26 cellular contexts compared by ENCODE assay signal in genomic region chr17:12507046-12507445, GRCh38.
DNase-seq lines count a peak whose midpoint lies in the region; ATAC-seq, FAIRE-seq and TF ChIP-seq lines count a peak whose summit lies in the region.
"Had no signal": no experiment of that assay in that cellular context is flagged by ENCODE, and none has a peak within 500 bp of the region (broad histone marks: within the 10 kb centered on the region; RNA-seq: fewer than 3 reads in every experiment).

No MANE protein-coding gene starts in this region.

- TF ChIP-seq POLR2A in IMR-90 (IDR thresholded peaks at IDR 0.05; ENCODE audit: low read depth, low read length) (no peak), H1 (IDR thresholded peaks at IDR 0.05; ENCODE audit: control extremely low read depth in 1 of 2, low read depth in 2 of 2, low read length in 2 of 2) (no peak)

- no peaks in the 10 kb centered on the region for H3K79me1 ChIP-seq in IMR-90 (ENCODE audit: low read depth in 1 of 2, low read length in 2 of 2)
- H3K79me1 ChIP-seq in H1 (ENCODE audit: low read depth, low read length), result no peaks in the 10 kb centered on the region
- H3K79me1 ChIP-seq in neuronal stem cell (ENCODE audit: low read depth, low read length), result no peaks in the 10 kb centered on the region

- H3K4me3 ChIP-seq in IMR-90 (ENCODE audit: insufficient read depth, low read depth, low read length) (no peak overlapping the region), H1 (ENCODE audit: extremely low read depth in 1 of 4, insufficient read depth in 2 of 4, low read depth in 3 of 4, low read length in 4 of 4) (no peak overlapping the region), neural progenitor cell (no peak overlapping the region), neuronal stem cell (ENCODE audit: low read length in 2 of 2) (no peak overlapping the region)
- H3K4me3 ChIP-seq: A549; BLaER1 treated with 17β-estradiol and CSF1 and Interleukin-3, amounts not matched to agents 10 nM and 100 nM; GM23248; HAP-1 had no signal

- TF ChIP-seq EP300 in H1 (IDR thresholded peaks at IDR 0.05; ENCODE audit: borderline replicate concordance in 1 of 2, low read depth in 2 of 2, low read length in 2 of 2), result no peak

- 20% methylated on average over 2 of the region's 7 CpGs; no CpG with 5 or more reads in 1 of the 2 experiments for WGBS in IMR-90 (ENCODE audit: extremely low coverage in 2 of 2, insufficient read length in 1 of 2), 2 experiments
- 77% methylated on average over 7 of the region's 7 CpGs; no CpG with 5 or more reads in 1 of the 2 experiments for WGBS in H1 (ENCODE audit: extremely low coverage in 1 of 2, insufficient coverage in 1 of 2, insufficient read length in 1 of 2, insufficient replicate concordance in 2 of 2, low coverage in 1 of 2, low lambda C conversion rate in 2 of 2, missing lambda C conversion rate in 1 of 2), 2 experiments
- WGBS in neuronal stem cell (ENCODE audit: extremely low coverage in 2 of 2, insufficient read length in 2 of 2, insufficient replicate concordance in 1 of 2), 2 donors, result no CpG with 5 or more reads among the region's 7 CpGs

- H4K5ac ChIP-seq in IMR-90 (ENCODE audit: low read depth, low read length), result peak overlapping the region; percentile 24; the same call in 1 of the 2 replicates
- H4K5ac ChIP-seq in H1 (ENCODE audit: insufficient read length, low read depth, low read length), result no peak overlapping the region

- peaks cover 12% of the 10 kb centered on the region for H3K9me1 ChIP-seq in IMR-90 (ENCODE audit: insufficient read depth, low read length)

- no peak overlapping the region for H3K27ac Mint-ChIP-seq in neural progenitor cell
- H3K27ac Mint-ChIP-seq: CD14-positive monocyte; CD4-positive, alpha-beta T cell; CD8-positive, alpha-beta memory T cell; HFFc6 had no signal

- no peaks in the 10 kb centered on the region for H3K9me3 Mint-ChIP-seq in neural progenitor cell
- H3K9me3 Mint-ChIP-seq: HFFc6 had no signal

- H3F3A ChIP-seq in neural progenitor cell (ENCODE audit: low read depth), result no peaks in the 10 kb centered on the region

- H3K9ac ChIP-seq in IMR-90 (ENCODE audit: low read depth, low read length), result no peak overlapping the region
- no peak overlapping the region; a peak in 1 of 7 replicates for H3K9ac ChIP-seq in H1 (replicated peaks in 1 of 4; ENCODE audit: extremely low read depth in 1 of 4, low read depth in 3 of 4, low read length in 3 of 4)
- H3K9ac ChIP-seq in neural progenitor cell, result no peak overlapping the region
- H3K9ac ChIP-seq in neuronal stem cell (ENCODE audit: low read depth, low read length, poor library complexity), result no peak overlapping the region
- H3K9ac ChIP-seq: BLaER1 treated with 17β-estradiol and CSF1 and Interleukin-3, amounts not matched to agents 10 nM and 100 nM; GM23248 had no signal

- H2AK5ac ChIP-seq in IMR-90 (ENCODE audit: low read depth, low read length) (no peak overlapping the region), H1 (ENCODE audit: low read depth, low read length) (no peak overlapping the region), neuronal stem cell (ENCODE audit: low read depth, low read length) (no peak overlapping the region)

- peaks cover 14% of the 10 kb centered on the region for H3K4me1 ChIP-seq in IMR-90 (ENCODE audit: control insufficient read depth, insufficient read depth, low read length)
- H3K4me1 ChIP-seq in H1 (replicated peaks in 1 of 4; ENCODE audit: control insufficient read depth in 3 of 4, insufficient read depth in 4 of 4, low read length in 3 of 4), result no peaks in the 10 kb centered on the region
- H3K4me1 ChIP-seq in neural progenitor cell, result no peaks in the 10 kb centered on the region
- no peaks in the 10 kb centered on the region for H3K4me1 ChIP-seq in neuronal stem cell (ENCODE audit: control insufficient read depth in 2 of 2, insufficient read depth in 1 of 2, low read depth in 1 of 2, low read length in 2 of 2)
- H3K4me1 ChIP-seq: BE2C; BLaER1 treated with 17β-estradiol and CSF1 and Interleukin-3, amounts not matched to agents 10 nM and 100 nM; HAP-1 had no signal

- POLR2A ChIA-PET in IMR-90 (lab: Charles Lee; ENCODE audit: unreplicated experiment) (no interaction called here), H1 (lab: Charles Lee; ENCODE audit: partially characterized antibody) (no interaction called here)

- no peak overlapping the region for H2AK9ac ChIP-seq in IMR-90 (replicated peaks; ENCODE audit: low read depth, low read length, poor library complexity)

- H3K36me3 ChIP-seq in IMR-90 (ENCODE audit: control insufficient read depth, insufficient read depth, low read length) (no peaks in the 10 kb centered on the region), H1 (ENCODE audit: control insufficient read depth in 2 of 4, insufficient read depth in 4 of 4, low read length in 3 of 4) (no peaks in the 10 kb centered on the region), neural progenitor cell (no peaks in the 10 kb centered on the region), neuronal stem cell (replicated peaks in 1 of 2; ENCODE audit: control insufficient read depth in 2 of 2, insufficient read depth in 2 of 2, low read length in 2 of 2) (no peaks in the 10 kb centered on the region)
- H3K36me3 ChIP-seq: BE2C; BLaER1 treated with 17β-estradiol and CSF1 and Interleukin-3, amounts not matched to agents 10 nM and 100 nM; HAP-1 had no signal

- H4K20me1 ChIP-seq in IMR-90 (ENCODE audit: insufficient read depth, low read length), result no peaks in the 10 kb centered on the region
- H4K20me1 ChIP-seq in H1 (replicated peaks in 1 of 2; ENCODE audit: control insufficient read depth in 1 of 2, insufficient read depth in 2 of 2, low read length in 2 of 2), result no peaks in the 10 kb centered on the region
- no peaks in the 10 kb centered on the region for H4K20me1 ChIP-seq in neural progenitor cell (ENCODE audit: low read depth)
- H4K20me1 ChIP-seq: BLaER1 treated with 17β-estradiol and CSF1 and Interleukin-3, amounts not matched to agents 10 nM and 100 nM had no signal

- H3K56ac ChIP-seq in IMR-90 (ENCODE audit: extremely low read depth, insufficient read depth, low read length), result no peak overlapping the region
- no peak overlapping the region for H3K56ac ChIP-seq in H1 (replicated peaks; ENCODE audit: insufficient read length, low read depth, low read length)

- FAIRE-seq in H1 (lab: Jason Lieb, UNC), result no peak
- FAIRE-seq: D721Med, GM12891, H54 had no signal

- in situ Hi-C loops in IMR-90 (cut with MboI; ENCODE audit: low sequenced_read_pairs), result loop anchor here (25.0 kb wide), 1 partner anchor 505 kb away; the partner anchor contains the start of gene ELAC2

- H3K18ac ChIP-seq in IMR-90 (ENCODE audit: low read depth, low read length) (peak overlapping the region; percentile 53), H1 (ENCODE audit: extremely low read depth, low read length) (no peak overlapping the region), neuronal stem cell (ENCODE audit: low read length) (no peak overlapping the region)

- no peaks in the 10 kb centered on the region for H3K27me3 Mint-ChIP-seq in neural progenitor cell (ENCODE audit: insufficient read depth, low read depth)
- H3K27me3 Mint-ChIP-seq: CD4-positive, alpha-beta T cell had no signal

- no TSS peak for BruUV-seq in IMR-90 (replicated peaks; lab: Mats Ljungman, UMichigan)

- peak overlapping the region; percentile 3; the same call in 1 of the 2 replicates for H3K23ac ChIP-seq in IMR-90 (ENCODE audit: low read depth, low read length)
- H3K23ac ChIP-seq in H1 (ENCODE audit: insufficient read length), result no peak overlapping the region
- H3K23ac ChIP-seq in neuronal stem cell (ENCODE audit: low read depth, low read length, poor library complexity), result no peak overlapping the region

- H2BK5ac ChIP-seq in IMR-90 (ENCODE audit: low read depth, low read length, poor library complexity, severe bottlenecking) (peak overlapping the region; percentile 19), H1 (ENCODE audit: low read depth, low read length) (no peak overlapping the region), neuronal stem cell (ENCODE audit: low read length) (no peak overlapping the region)

- peak overlapping the region; percentile 19 for H3K14ac ChIP-seq in IMR-90 (replicated peaks; ENCODE audit: low read depth, low read length)
- H3K14ac ChIP-seq in H1 (ENCODE audit: insufficient read length), result no peak overlapping the region
- no peak overlapping the region for H3K14ac ChIP-seq in neuronal stem cell (ENCODE audit: low read length)

- H3K9me3 ChIP-seq in IMR-90 (ENCODE audit: control insufficient read depth, insufficient read depth, low read length) (no peaks in the 10 kb centered on the region), H1 (ENCODE audit: insufficient read depth in 2 of 2, low read depth in 1 of 2, low read length in 1 of 2) (no peaks in the 10 kb centered on the region), neural progenitor cell (ENCODE audit: low read depth) (no peaks in the 10 kb centered on the region), neuronal stem cell (replicated peaks in 1 of 2; ENCODE audit: control insufficient read depth in 2 of 2, insufficient read depth in 1 of 2, low read depth in 1 of 2, low read length in 2 of 2) (no peaks in the 10 kb centered on the region)
- H3K9me3 ChIP-seq: A549; BE2C; BLaER1 treated with 17β-estradiol and CSF1 and Interleukin-3, amounts not matched to agents 10 nM and 100 nM; HAP-1 had no signal

- intact Hi-C loops in IMR-90 (cut with micrococcal nuclease), result no loop called here
- intact Hi-C loops in left cardiac atrium (cut with DNase I), result no loop called here

- H3K4me2 ChIP-seq in IMR-90 (ENCODE audit: low read depth, low read length) (no peak overlapping the region), H1 (ENCODE audit: insufficient read depth in 1 of 2, low read depth in 2 of 2, low read length in 2 of 2) (no peak overlapping the region), neural progenitor cell (no peak overlapping the region), neuronal stem cell (ENCODE audit: insufficient read depth, low read length, poor library complexity, severe bottlenecking) (no peak overlapping the region)
- H3K4me2 ChIP-seq: A549; BLaER1 treated with 17β-estradiol and CSF1 and Interleukin-3, amounts not matched to agents 10 nM and 100 nM had no signal

- H4K91ac ChIP-seq in IMR-90 (ENCODE audit: insufficient read depth, low read depth, low read length) (peak overlapping the region; percentile 59), H1 (replicated peaks; ENCODE audit: insufficient read length, low read length) (no peak overlapping the region), neuronal stem cell (ENCODE audit: low read depth, low read length, poor library complexity) (no peak overlapping the region)

- H2BK12ac ChIP-seq in H1 (ENCODE audit: low read depth, low read length) (no peak overlapping the region), neuronal stem cell (ENCODE audit: low read length) (no peak overlapping the region)

- H2BK20ac ChIP-seq in IMR-90 (ENCODE audit: low read depth, low read length), result peak overlapping the region; percentile 40
- no peak overlapping the region for H2BK20ac ChIP-seq in H1 (ENCODE audit: low read length)

- H2BK15ac ChIP-seq in IMR-90 (ENCODE audit: low read depth, low read length), result peak overlapping the region; percentile 44; the same call in 1 of the 3 replicates
- no peak overlapping the region for H2BK15ac ChIP-seq in H1 (ENCODE audit: low read length)
- H2BK15ac ChIP-seq in neuronal stem cell (ENCODE audit: low read length), result no peak overlapping the region

- no peaks in the 10 kb centered on the region for H3K23me2 ChIP-seq in H1 (ENCODE audit: low read depth, low read length)

- H3K79me2 ChIP-seq in H1 (ENCODE audit: control insufficient read depth in 1 of 2, insufficient read depth in 2 of 2, low read length in 2 of 2) (no peaks in the 10 kb centered on the region), neural progenitor cell (ENCODE audit: low read depth) (no peaks in the 10 kb centered on the region)

- H3K27me3 ChIP-seq in IMR-90 (ENCODE audit: control insufficient read depth, insufficient read depth, low read length), result no peaks in the 10 kb centered on the region
- H3K27me3 ChIP-seq in H1 (replicated peaks in 1 of 4; ENCODE audit: control insufficient read depth in 3 of 4, extremely low read depth in 1 of 4, insufficient read depth in 3 of 4, low read length in 3 of 4), result no peaks in the 10 kb centered on the region
- no peaks in the 10 kb centered on the region for H3K27me3 ChIP-seq in neural progenitor cell
- no peaks in the 10 kb centered on the region for H3K27me3 ChIP-seq in neuronal stem cell (ENCODE audit: control insufficient read depth in 3 of 3, insufficient read depth in 3 of 3, low read depth in 1 of 3, low read length in 3 of 3)
- H3K27me3 ChIP-seq: BE2C; BLaER1 treated with 17β-estradiol and CSF1 and Interleukin-3, amounts not matched to agents 10 nM and 100 nM had no signal

- peak overlapping the region; percentile 50 for H2BK120ac ChIP-seq in IMR-90 (ENCODE audit: low read depth, low read length)
- H2BK120ac ChIP-seq in H1 (replicated peaks; ENCODE audit: low read depth, low read length), result no peak overlapping the region
- H2BK120ac ChIP-seq in neuronal stem cell (ENCODE audit: low read depth, low read length), result no peak overlapping the region

- CTCF ChIA-PET in IMR-90 (lab: Yijun Ruan, JAX) (interaction anchor here (0.6 to 1.0 kb wide), 2 partner anchors 31 to 141 kb away, joined by 3 read pairs; no protein-coding TSS in a partner anchor), H1 (lab: Charles Lee; ENCODE audit: partially characterized antibody) (interaction anchor here (1.3 kb wide), 1 partner anchor 165 kb away, joined by 3 read pairs; no protein-coding TSS in a partner anchor)

- dilution Hi-C loops in IMR-90 (cut with HindIII; ENCODE audit: low sequenced_read_pairs, unreplicated experiment), result no loop called here

- H3K27ac ChIP-seq in IMR-90 (ENCODE audit: insufficient read depth, low read length) (no peak overlapping the region), H1 (ENCODE audit: low read depth, low read length) (no peak overlapping the region), neural progenitor cell (no peak overlapping the region), neuronal stem cell (replicated peaks; ENCODE audit: low read length) (no peak overlapping the region)
- H3K27ac ChIP-seq: BLaER1 treated with 17β-estradiol and CSF1 and Interleukin-3, amounts not matched to agents 10 nM and 100 nM; GM23248 had no signal

- peak overlapping the region; percentile 22 for H3K4ac ChIP-seq in IMR-90 (ENCODE audit: low read depth, low read length)
- H3K4ac ChIP-seq in H1 (replicated peaks; ENCODE audit: insufficient read length, low read depth, low read length), result no peak overlapping the region
- H3K4ac ChIP-seq in neuronal stem cell (ENCODE audit: low read length), result no peak overlapping the region

- H4K8ac ChIP-seq in IMR-90 (ENCODE audit: low read depth in 2 of 2, low read length in 2 of 2) (peak overlapping the region; percentile 63 to 65), H1 (ENCODE audit: extremely low read depth, insufficient read depth, low read length) (no peak overlapping the region), neuronal stem cell (ENCODE audit: low read depth, low read length) (no peak overlapping the region)

- no peaks in the 10 kb centered on the region for H3K36me3 Mint-ChIP-seq in neural progenitor cell
- H3K36me3 Mint-ChIP-seq: CD14-positive monocyte had no signal

- no peak overlapping the region for H3K4me3 Mint-ChIP-seq in neural progenitor cell
- H3K4me3 Mint-ChIP-seq: CD14-positive monocyte; CD4-positive, alpha-beta T cell; CD8-positive, alpha-beta memory T cell; HFFc6 had no signal

- ATAC-seq in IMR-90 (ENCODE audit: low read depth), result no peak; the same call in none of the 2 replicates
- no peak for ATAC-seq in left cardiac atrium
- ATAC-seq: A549 had no signal

- H2AFZ ChIP-seq in IMR-90 (replicated peaks; ENCODE audit: low read length, poor library complexity) (peak overlapping the region; percentile 81), H1 (ENCODE audit: low read length) (peak overlapping the region; percentile 74; the same call in 1 of the 2 replicates), neural progenitor cell (replicated peaks) (peak overlapping the region; percentile 60), neuronal stem cell (ENCODE audit: low read length) (no peak overlapping the region)
- H2AFZ ChIP-seq: GM23248 had no signal

- DNase-seq in IMR-90 (no peak), H1 (ENCODE audit: low read depth in 1 of 2, low spot score in 2 of 2) (no peak), neural progenitor cell (ENCODE audit: low spot score) (no peak), ureter (ENCODE audit: low spot score) (no peak), left cardiac atrium (no peak), T-helper 2 cell (no peak), neuronal stem cell (ENCODE audit: low spot score) (no peak)
- DNase-seq: 8988T; ACHN; AML-193; BE2C; CD4-positive, alpha-beta T cell; CD8-positive, alpha-beta memory T cell; DMS 273 treated with DMSO at 0.1 percent for 48 hours; DMS79; EL; GDM1; GM23248; HFFc6 had no signal

- no peaks in the 10 kb centered on the region for H3K4me1 Mint-ChIP-seq in neural progenitor cell
- H3K4me1 Mint-ChIP-seq: CD14-positive monocyte; CD8-positive, alpha-beta memory T cell had no signal

- TF ChIP-seq CTCF in IMR-90 (conservative IDR thresholded peaks at IDR 0.05; ENCODE audit: low read depth, low read length) (no peak), H1 (IDR thresholded peaks at IDR 0.05; ENCODE audit: control extremely low read depth in 1 of 3, insufficient read depth in 1 of 3, low read depth in 1 of 3, low read length in 3 of 3) (no peak), neural progenitor cell (IDR thresholded peaks at IDR 0.05) (no peak)

- TF ChIP-seq RAD21 in IMR-90 (IDR thresholded peaks at IDR 0.05; ENCODE audit: low read length), result no peak
- no peak for TF ChIP-seq RAD21 in H1 (IDR thresholded peaks at IDR 0.05 in 1 of 2, conservative IDR thresholded peaks at IDR 0.05 in 1 of 2; ENCODE audit: low read depth in 2 of 2, low read length in 2 of 2)

Comparison
In these comparisons a context has a peak if more than half of its experiments do, and no peak if none do; other contexts are left out.
1. H4K8ac ChIP-seq: peak in IMR-90 (2 of 2); none in H1 (single experiment) and neuronal stem cell (single experiment).